ENCODE assay signal across 15 cellular contexts in genomic region chr11:13030857-13031256, GRCh38. TPM values are rescaled to one million over a fixed set of nuclear protein-coding genes. Genes with fewer than 3 reads are reported as not detected.
DNase-seq lines count a peak whose midpoint lies in the region; ATAC-seq and TF ChIP-seq lines count a peak whose summit lies in the region.
"Had no signal": no experiment of that assay in that cellular context is flagged by ENCODE, and none has a peak within 500 bp of the region (broad histone marks: within the 10 kb centered on the region; RNA-seq: fewer than 3 reads in every experiment).

No MANE protein-coding gene starts in this region.

- ATAC-seq in heart right ventricle = peak; percentile 67 to 79 (median 76)
- ATAC-seq in HG03520 (IDR thresholded peaks at IDR 0.05; ENCODE audit: unreplicated experiment) = no peak
- ATAC-seq in HG02763 (IDR thresholded peaks at IDR 0.05; ENCODE audit: unreplicated experiment) = no peak
- ATAC-seq: activated CD8-positive, alpha-beta memory T cell treated with anti-CD3 and anti-CD28 coated beads, Interleukin-2, amount 10 ng/mL, durations not matched to agents 7 days and 5 days; naive thymus-derived CD8-positive, alpha-beta T cell; WTC11 had no signal

- H3K9me3 ChIP-seq in heart right ventricle = no peaks in the 10 kb centered on the region
- H3K9me3 ChIP-seq in prostate gland = no peaks in the 10 kb centered on the region

- intact Hi-C loops in heart right ventricle (cut with DNase I) (loop anchor here in 1 of 10 donors (5.0 kb wide), 1 partner anchor 76 kb away; no protein-coding TSS in a partner anchor), prostate gland (cut with DNase I) (no loop called here)

- no peaks in the 10 kb centered on the region for H3K36me3 ChIP-seq in heart right ventricle
- H3K36me3 ChIP-seq in prostate gland = no peaks in the 10 kb centered on the region

- H3K4me1 ChIP-seq in heart right ventricle (peaks cover 0 to 45% (median 15%) of the 10 kb centered on the region in 9 donors), prostate gland (replicated peaks) (no peaks in the 10 kb centered on the region)

- DNase-seq in HT-29 (ENCODE audit: low spot score) = peak; percentile 67
- peak; percentile 84 for DNase-seq in NCI-H345 (lab: John Stamatoyannopoulos, UW)
- peak; percentile 51 to 62 for DNase-seq in heart right ventricle
- DNase-seq in prostate gland (ENCODE audit: low spot score) = peak; percentile 88
- DNase-seq in activated CD4-positive, alpha-beta T cell treated with anti-CD3 and anti-CD28 coated beads for 4 hours = no peak
- DNase-seq: activated CD8-positive, alpha-beta memory T cell treated with anti-CD3 and anti-CD28 coated beads, Interleukin-2, amount 10 ng/mL, durations not matched to agents 7 days and 5 days; activated naive CD4-positive, alpha-beta T cell treated with anti-CD3 and anti-CD28 coated beads, Interleukin-2, amount 10 ng/mL, durations not matched to agents 7 days and 5 days; GDM1; naive thymus-derived CD8-positive, alpha-beta T cell; NCI-H146; retina; stimulated activated CD4-positive, alpha-beta T cell treated with anti-CD3 and anti-CD28 coated beads, Interleukin-2, amount 100 ng/mL, for 48 hours had no signal

- peak overlapping the region in 4 of 10 donors; percentile 0 to 63 (median 35) for H3K27ac ChIP-seq in heart right ventricle
- H3K27ac ChIP-seq in prostate gland = no peak overlapping the region

- no peak overlapping the region for H3K4me3 ChIP-seq in heart right ventricle
- no peak overlapping the region for H3K4me3 ChIP-seq in prostate gland

- TF ChIP-seq POLR2A in prostate gland (IDR thresholded peaks at IDR 0.05) = no peak

- WGBS in heart right ventricle, 2 donors = 13 to 20% methylated on average over 3 of the region's 3 CpGs
- WGBS in prostate gland = 14% methylated on average over 3 of the region's 3 CpGs

- peaks cover 0 to 20% (median 12%) of the 10 kb centered on the region in 7 donors for H3K27me3 ChIP-seq in heart right ventricle
- H3K27me3 ChIP-seq in prostate gland (replicated peaks; ENCODE audit: insufficient read depth) = no peaks in the 10 kb centered on the region

- TF ChIP-seq CTCF in heart right ventricle (IDR thresholded peaks at IDR 0.05) (no peak), prostate gland (IDR thresholded peaks at IDR 0.05) (no peak)

RNA-seq across cellular contexts. Expression of gene RASSF10, which starts 21.7 kb away (rescaled TPM):
- total RNA-seq in HT-29 (2014; rRNA removed; shearing (Covaris generic)) = 32.4 and 33.8 TPM in 2 replicates
- total RNA-seq in heart right ventricle (1 to 10 TPM in 1 of 10 donors, under 1 TPM in 8, not detected in 1; 0.12 to 1.3 (median 0.28) TPM), prostate gland (1 to 10 TPM; 2.7 to 3.3 TPM)
- polyA plus RNA-seq in heart right ventricle = under 1 TPM; 0.15 to 0.35 TPM
- total RNA-seq: activated CD8-positive, alpha-beta memory T cell treated with anti-CD3 and anti-CD28 coated beads, Interleukin-2, amount 10 ng/mL, durations not matched to agents 7 days and 5 days; naive thymus-derived CD8-positive, alpha-beta T cell had no signal
- polyA plus RNA-seq: naive thymus-derived CD8-positive, alpha-beta T cell had no signal

Comparison
In these comparisons a context has a peak if more than half of its experiments do, and no peak if none do; other contexts are left out.
1. DNase-seq: peak in HT-29 (single experiment), NCI-H345 (single experiment), heart right ventricle (2 of 2) and prostate gland (single experiment); none in activated CD4-positive, alpha-beta T cell treated with anti-CD3 and anti-CD28 coated beads for 4 hours (0 of 2).
2. ATAC-seq: peak in heart right ventricle (8 of 8); none in HG03520 (single experiment) and HG02763 (single experiment).